27 cellular contexts compared by ENCODE assay signal in the genomic region with DNA sequence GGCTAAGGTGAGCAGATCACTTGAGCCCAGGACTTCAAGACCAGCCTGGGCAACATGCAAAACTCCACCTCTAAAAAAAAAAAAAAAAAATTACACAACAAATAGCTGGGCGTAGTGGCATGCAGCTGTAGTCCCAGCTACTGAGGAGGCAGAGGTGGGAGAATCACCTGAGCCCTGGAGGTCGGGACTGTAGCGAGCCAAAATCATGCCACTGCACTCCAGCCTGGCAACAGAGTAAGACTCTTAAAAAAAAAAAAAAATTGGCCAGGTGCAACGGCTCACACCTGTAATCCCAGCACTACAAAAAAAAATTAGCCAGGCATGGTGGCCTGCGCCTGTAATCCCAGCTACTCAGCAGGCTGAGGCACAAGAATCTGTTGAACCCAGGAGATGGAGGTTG. TPM values are rescaled to one million over a fixed set of nuclear protein-coding genes. Genes with fewer than 3 reads are reported as not detected.
DNase-seq lines count a peak whose midpoint lies in the region; ATAC-seq, FAIRE-seq and TF ChIP-seq lines count a peak whose summit lies in the region.
"Had no signal": no experiment of that assay in that cellular context is flagged by ENCODE, and none has a peak within 500 bp of the region (broad histone marks: within the 10 kb centered on the region; RNA-seq: fewer than 3 reads in every experiment).

No MANE protein-coding gene starts in this region.

- no peak overlapping the region for H3K4me3 ChIP-seq in right lobe of liver
- no peak overlapping the region for H3K4me3 ChIP-seq in thyroid gland (replicated peaks in 1 of 3)
- H3K4me3 ChIP-seq: dorsolateral prefrontal cortex, neural progenitor cell, sigmoid colon, SK-N-MC, vagina had no signal

- DNase-seq in activated T-cell treated with anti-CD3 and anti-CD28 coated beads, Interleukin-2, amount 50 U/mL, for 72 hours = no peak
- no peak for DNase-seq in activated T-cell treated with anti-CD3 and anti-CD28 coated beads, Interleukin-2, amount 50 U/mL, for 48 hours
- no peak for DNase-seq in RWPE1 (ENCODE audit: low spot score)
- no peak for DNase-seq in right lobe of liver
- peak; percentile 16 to 35 for DNase-seq in thyroid gland
- DNase-seq in frontal cortex (ENCODE audit: low spot score in 2 of 2) = no peak
- DNase-seq in central memory CD4-positive, alpha-beta T cell = no peak
- DNase-seq in COLO668 (lab: John Stamatoyannopoulos, UW; ENCODE audit: unreplicated experiment) = no peak
- DNase-seq: activated CD4-positive, alpha-beta T cell treated with anti-CD3 and anti-CD28 coated beads, Interleukin-2, amount 10 ng/mL, durations not matched to agents 24 days and 14 days; activated gamma-delta T cell treated with Interleukin-2 at 50 U/mL for 16 hours; activated naive CD8-positive, alpha-beta T cell treated with anti-CD3 and anti-CD28 coated beads, Interleukin-2, amount 50 U/mL, for 24 hours; activated T-cell treated with anti-CD3 and anti-CD28 coated beads, Interleukin-2, amount 50 U/mL, for 1 hour; CD4-positive, alpha-beta memory T cell; dorsolateral prefrontal cortex; islet precursor cell; mammary epithelial cell; NCI-H1092 treated with DMSO at 0.1 percent for 48 hours; NCI-H1930; posterior cingulate gyrus; sigmoid colon; stimulated activated CD4-positive, alpha-beta T cell treated with anti-CD3 and anti-CD28 coated beads, Interleukin-15, amount 100 ng/mL, for 24 hours; stimulated activated naive CD4-positive, alpha-beta T cell had no signal

- no peak overlapping the region for H3K4me3 Mint-ChIP-seq in activated T-cell treated with anti-CD3 and anti-CD28 coated beads, Interleukin-2, amount 50 U/mL, for 72 hours
- H3K4me3 Mint-ChIP-seq: activated CD4-positive, alpha-beta T cell treated with anti-CD3 and anti-CD28 coated beads, Interleukin-2, amount 10 ng/mL, durations not matched to agents 24 days and 14 days; activated naive CD8-positive, alpha-beta T cell treated with anti-CD3 and anti-CD28 coated beads, Interleukin-2, amount 50 U/mL, for 24 hours; neural progenitor cell had no signal

- intact Hi-C loops in right lobe of liver (cut with DNase I) (no loop called here), thyroid gland (cut with DNase I) (no loop called here)

- H3K9me3 Mint-ChIP-seq in activated T-cell treated with anti-CD3 and anti-CD28 coated beads, Interleukin-2, amount 50 U/mL, for 72 hours = no peaks in the 10 kb centered on the region
- H3K9me3 Mint-ChIP-seq: activated CD4-positive, alpha-beta T cell treated with anti-CD3 and anti-CD28 coated beads, Interleukin-2, amount 10 ng/mL, durations not matched to agents 24 days and 14 days; activated naive CD8-positive, alpha-beta T cell treated with anti-CD3 and anti-CD28 coated beads, Interleukin-2, amount 50 U/mL, for 24 hours; CD4-positive, alpha-beta memory T cell; IgD-negative memory B cell; neural progenitor cell had no signal

- H3K27ac ChIP-seq in RWPE1 (peak overlapping the region; percentile 39), right lobe of liver (no peak overlapping the region), thyroid gland (peak overlapping the region; percentile 51 to 84 (median 79))

- H3K27me3 ChIP-seq in right lobe of liver (no peaks in the 10 kb centered on the region), thyroid gland (no peaks in the 10 kb centered on the region)
- H3K27me3 ChIP-seq: dorsolateral prefrontal cortex, neural progenitor cell, sigmoid colon, vagina had no signal

- H3K9me3 ChIP-seq in right lobe of liver = no peaks in the 10 kb centered on the region
- H3K9me3 ChIP-seq in thyroid gland = no peaks in the 10 kb centered on the region
- H3K9me3 ChIP-seq: sigmoid colon, vagina had no signal

- TF ChIP-seq CTCF in RWPE1 (conservative IDR thresholded peaks at IDR 0.05; ENCODE audit: low read depth) = no peak
- no peak for TF ChIP-seq CTCF in right lobe of liver (IDR thresholded peaks at IDR 0.05)
- no peak for TF ChIP-seq CTCF in thyroid gland (IDR thresholded peaks at IDR 0.05)

- peaks cover 6 to 25% of the 10 kb centered on the region in 2 donors for H3K36me3 Mint-ChIP-seq in activated T-cell treated with anti-CD3 and anti-CD28 coated beads, Interleukin-2, amount 50 U/mL, for 72 hours (ENCODE audit: insufficient read depth in 2 of 2)

- WGBS in right lobe of liver (ENCODE audit: insufficient coverage, low coverage, low lambda C conversion rate, missing lambda C conversion rate) = 34% methylated on average over 5 of the region's 5 CpGs
- 62 to 66% methylated on average over 5 of the region's 5 CpGs for WGBS in thyroid gland, 2 donors

- POLR2A ChIA-PET in RWPE1 (lab: Yijun Ruan, JAX; ENCODE audit: low non-redundant PET) = no interaction called here

- H3K4me1 ChIP-seq in right lobe of liver (peaks cover 0 to 80% (median 22%) of the 10 kb centered on the region in 4 donors), thyroid gland (peaks cover 70 to 73% of the 10 kb centered on the region in 2 donors)

- CTCF ChIA-PET in RWPE1 (lab: Yijun Ruan, JAX) = no interaction called here

- ATAC-seq in activated T-cell treated with anti-CD3 and anti-CD28 coated beads, Interleukin-2, amount 50 U/mL, for 72 hours (replicated peaks in 1 of 2) = no peak
- ATAC-seq in right lobe of liver = peak in 3 of 4 donors; percentile 7 to 9 (median 9)
- ATAC-seq: activated naive CD8-positive, alpha-beta T cell treated with anti-CD3 and anti-CD28 coated beads, Interleukin-2, amount 50 U/mL, for 24 hours had no signal

- no peak for TF ChIP-seq POLR2A in right lobe of liver (IDR thresholded peaks at IDR 0.05)
- no peak for TF ChIP-seq POLR2A in thyroid gland (IDR thresholded peaks at IDR 0.05)

- no peaks in the 10 kb centered on the region for H3K27me3 Mint-ChIP-seq in activated T-cell treated with anti-CD3 and anti-CD28 coated beads, Interleukin-2, amount 50 U/mL, for 72 hours (ENCODE audit: low read depth)
- H3K27me3 Mint-ChIP-seq: activated CD4-positive, alpha-beta T cell treated with anti-CD3 and anti-CD28 coated beads, Interleukin-2, amount 10 ng/mL, durations not matched to agents 24 days and 14 days; activated naive CD8-positive, alpha-beta T cell treated with anti-CD3 and anti-CD28 coated beads, Interleukin-2, amount 50 U/mL, for 24 hours; CD4-positive, alpha-beta memory T cell; IgD-negative memory B cell had no signal

- peaks cover 84% of the 10 kb centered on the region for H3K4me1 Mint-ChIP-seq in activated T-cell treated with anti-CD3 and anti-CD28 coated beads, Interleukin-2, amount 50 U/mL, for 72 hours (ENCODE audit: low read depth)

- no peak for FAIRE-seq in frontal cortex (lab: Jason Lieb, UNC)
- FAIRE-seq: endothelial cell of umbilical vein had no signal

- peak overlapping the region; percentile 50 for H3K27ac Mint-ChIP-seq in activated T-cell treated with anti-CD3 and anti-CD28 coated beads, Interleukin-2, amount 50 U/mL, for 72 hours
- H3K27ac Mint-ChIP-seq: activated CD4-positive, alpha-beta T cell treated with anti-CD3 and anti-CD28 coated beads, Interleukin-2, amount 10 ng/mL, durations not matched to agents 24 days and 14 days; activated naive CD8-positive, alpha-beta T cell treated with anti-CD3 and anti-CD28 coated beads, Interleukin-2, amount 50 U/mL, for 24 hours; neural progenitor cell had no signal

- no peaks in the 10 kb centered on the region for H3K36me3 ChIP-seq in right lobe of liver
- H3K36me3 ChIP-seq in thyroid gland = no peaks in the 10 kb centered on the region
- H3K36me3 ChIP-seq: neural progenitor cell, sigmoid colon, vagina had no signal

RNA-seq across cellular contexts. Expression of gene STARD7, which starts 7.3 kb away (rescaled TPM):
- 100 to 1,000 TPM; 202 to 225 TPM for total RNA-seq in activated T-cell treated with anti-CD3 and anti-CD28 coated beads, Interleukin-2, amount 50 U/mL, for 72 hours
- total RNA-seq in right lobe of liver (10 to 100 TPM; 52.8 to 83.9 (median 65.4) TPM), thyroid gland (100 to 1,000 TPM; 211 to 292 (median 266) TPM), frontal cortex (174 TPM)

RNA-seq across cellular contexts. Expression of gene DUSP2, which starts 56.1 kb away (rescaled TPM):
- 100 to 1,000 TPM; 340 to 388 TPM for total RNA-seq in activated T-cell treated with anti-CD3 and anti-CD28 coated beads, Interleukin-2, amount 50 U/mL, for 72 hours
- 1 to 10 TPM in 5 of 6 experiments, under 1 TPM in 1; 0.44 to 2.5 (median 1.2) TPM for total RNA-seq in right lobe of liver
- total RNA-seq in thyroid gland = 1 to 10 TPM; 2.2 to 8.4 (median 2.4) TPM
- total RNA-seq in frontal cortex = 4.5 TPM

Comparison
In these comparisons a context has a peak if more than half of its experiments do, and no peak if none do; other contexts are left out.
1. ATAC-seq: peak in right lobe of liver (3 of 4); none in activated T-cell treated with anti-CD3 and anti-CD28 coated beads, Interleukin-2, amount 50 U/mL, for 72 hours (0 of 2).
2. DNase-seq: peak in thyroid gland (2 of 2); none in activated T-cell treated with anti-CD3 and anti-CD28 coated beads, Interleukin-2, amount 50 U/mL, for 72 hours (0 of 2), activated T-cell treated with anti-CD3 and anti-CD28 coated beads, Interleukin-2, amount 50 U/mL, for 48 hours (0 of 2), RWPE1 (single experiment), right lobe of liver (0 of 3), frontal cortex (0 of 2), central memory CD4-positive, alpha-beta T cell (single experiment) and COLO668 (single experiment).
3. H3K27ac ChIP-seq: peak in RWPE1 (single experiment) and thyroid gland (3 of 3); none in right lobe of liver (0 of 3).
4. RNA of gene DUSP2, which starts 56.1 kb away (total RNA-seq): 340 to 388 TPM in activated T-cell treated with anti-CD3 and anti-CD28 coated beads, Interleukin-2, amount 50 U/mL, for 72 hours; 4.5 TPM in frontal cortex (single experiment), 2.2 to 8.4 TPM in thyroid gland and 0.44 to 2.5 TPM in right lobe of liver; every median in the first group is over 10 times any median in the second.